In the genomic region with DNA sequence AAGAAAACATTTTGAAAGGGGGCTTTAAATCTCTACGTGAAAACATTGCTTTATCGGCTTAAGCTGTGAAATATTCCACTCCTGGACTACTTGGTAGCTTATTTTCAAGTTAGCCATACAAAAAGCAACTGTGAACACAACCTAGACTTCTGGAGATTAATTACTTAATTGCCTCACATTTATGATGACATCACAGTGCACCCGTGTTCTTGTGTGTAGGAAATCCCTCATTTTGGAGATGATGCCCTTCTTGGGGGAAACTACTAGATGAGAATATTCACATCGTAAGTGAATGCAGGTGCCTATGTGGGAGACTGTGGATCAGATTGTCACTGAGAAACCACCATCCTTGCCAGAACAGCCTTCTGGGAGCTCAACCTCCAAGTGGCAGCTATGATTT, we compare ENCODE assay signal across 1 cellular context.
TF ChIP-seq lines count a peak whose summit lies in the region.

No MANE protein-coding gene starts in this region.

TF ChIP-seq in HepG2, 621 proteins besides CTCF, POLR2A, EP300 and RAD21:
- TF ChIP-seq CREB1 (IDR thresholded peaks at IDR 0.05) = peak; percentile 59; the same call in 1 of the 2 replicates
- TF ChIP-seq CREB1 (CRISPR knock-in tag; IDR thresholded peaks at IDR 0.05) = no peak
- no peak for TF ChIP-seq ZNF709 (CRISPR knock-in tag; IDR thresholded peaks at IDR 0.05)
